Comparison of ENCODE assay signal across 8 cellular contexts in the genomic region with DNA sequence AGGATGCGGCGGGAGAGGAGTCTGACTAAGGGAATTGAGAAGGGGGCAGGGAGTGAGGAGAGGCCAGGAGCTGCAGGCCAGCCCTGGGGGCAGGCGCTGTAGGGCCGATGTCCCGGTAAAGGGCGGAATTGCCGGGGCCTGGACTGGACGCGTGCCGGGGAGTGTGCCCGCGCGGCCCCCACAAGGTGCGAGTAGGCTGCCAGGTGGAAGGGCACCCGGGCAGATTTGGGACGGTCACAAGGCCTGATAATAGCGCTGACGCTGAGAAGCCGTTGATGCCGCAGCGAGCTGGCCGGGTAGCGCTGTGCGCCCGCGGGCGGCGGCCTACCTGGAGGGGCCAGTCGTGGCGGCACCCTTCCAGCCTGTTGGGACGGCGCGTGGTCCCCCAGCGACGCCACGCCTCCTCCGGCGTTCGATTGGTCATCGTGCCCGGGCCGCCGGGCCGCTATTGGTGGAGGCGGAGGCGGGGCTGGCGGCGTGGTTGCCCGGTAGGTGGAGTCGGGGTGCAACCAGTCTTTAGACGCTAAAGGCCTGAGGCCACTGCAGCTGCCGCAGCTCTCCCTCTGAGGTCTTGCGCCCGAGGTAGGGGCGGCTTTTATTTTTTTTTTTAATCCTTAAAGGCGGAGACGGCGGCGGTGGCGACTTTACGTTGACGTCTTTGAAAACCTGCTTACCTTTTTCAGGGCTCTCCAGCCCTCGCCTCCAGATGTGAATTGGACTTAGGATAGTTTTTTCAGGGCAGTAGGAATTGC. TPM values are rescaled to one million over a fixed set of nuclear protein-coding genes. Genes with fewer than 3 reads are reported as not detected.
A peak's percentile ranks its signal among the peaks of the same experiment; 100 is the strongest.
DNase-seq lines count a peak whose midpoint lies in the region; ATAC-seq and TF ChIP-seq lines count a peak whose summit lies in the region.

No MANE protein-coding gene starts in this region.

- H3K9ac ChIP-seq in skeletal muscle satellite cell (ENCODE audit: low read depth, low read length): peak overlapping the region; percentile 96

- no peaks in the 10 kb centered on the region for H3K27me3 ChIP-seq in skeletal muscle satellite cell (ENCODE audit: control insufficient read depth, insufficient read depth, low read length)

- no peaks in the 10 kb centered on the region for H3K9me3 ChIP-seq in skeletal muscle satellite cell (replicated peaks; ENCODE audit: low read length)

- H3K4me3 ChIP-seq in astrocyte of the cerebellum (ENCODE audit: low read depth, low read length) (peak overlapping the region; percentile 89), skeletal muscle satellite cell (ENCODE audit: low read length) (peak overlapping the region; percentile 90)

- ATAC-seq in HG02852 (IDR thresholded peaks at IDR 0.05; ENCODE audit: unreplicated experiment): peak; percentile 69

- DNase-seq in astrocyte of the cerebellum (ENCODE audit: low read depth): peak; percentile 71
- DNase-seq in iPS DF 4.7 (ENCODE audit: extremely low read depth, low spot score): peak; percentile 72
- DNase-seq in NCI-H2171 (lab: John Stamatoyannopoulos, UW): no peak
- no peak for DNase-seq in SIG-M5 (lab: John Stamatoyannopoulos, UW)

- in situ Hi-C loops in astrocyte of the cerebellum (cut with HindIII; ENCODE audit: low sequenced_read_pairs): no loop called here

- peaks cover 8% of the 10 kb centered on the region for H3K4me1 ChIP-seq in skeletal muscle satellite cell (ENCODE audit: control insufficient read depth, insufficient read depth, low read length)

- H3K36me3 ChIP-seq in skeletal muscle satellite cell (ENCODE audit: insufficient read depth, low read length): peaks cover under 1% of the 10 kb centered on the region

- TF ChIP-seq POLR2A in GM15510 (IDR thresholded peaks at IDR 0.05; ENCODE audit: borderline replicate concordance, extremely low read depth, insufficient read length): peak; percentile 75
- peak; percentile 77 for TF ChIP-seq POLR2A in Raji (IDR thresholded peaks at IDR 0.05; ENCODE audit: insufficient read depth, low read depth, low read length)

- peak overlapping the region; percentile 91 for H3K4me2 ChIP-seq in skeletal muscle satellite cell (ENCODE audit: low read length)

- TF ChIP-seq CTCF in astrocyte of the cerebellum (IDR thresholded peaks at IDR 0.05; ENCODE audit: low read depth, low read length, missing control alignments): no peak

RNA-seq across cellular contexts. Expression of gene SLC25A38, which starts 0.9 kb away (rescaled TPM):
- 13.7 and 14.9 TPM in 2 replicates for total RNA-seq in skeletal muscle satellite cell (2012; rRNA removed)

RNA-seq across cellular contexts. Expression of gene RPSA, which starts 22.4 kb away (rescaled TPM):
- total RNA-seq in skeletal muscle satellite cell (2012; rRNA removed): 1,043 and 1,269 TPM in 2 replicates

RNA-seq across cellular contexts. Expression of gene CCR8, which starts 54.6 kb away (rescaled TPM):
- not detected in 2 replicates for total RNA-seq in skeletal muscle satellite cell (2012; rRNA removed)

Comparison
In these comparisons a context has a peak if more than half of its experiments do, and no peak if none do; other contexts are left out.
1. DNase-seq: peak in astrocyte of the cerebellum (single experiment) and iPS DF 4.7 (single experiment); none in NCI-H2171 (single experiment) and SIG-M5 (single experiment).